Comparison of ENCODE assay signal across 8 cellular contexts in genomic region chr16:75087040-75087979, GRCh38. TPM values are rescaled to one million over a fixed set of nuclear protein-coding genes. Genes with fewer than 3 reads are reported as not detected.
DNase-seq lines count a peak whose midpoint lies in the region; ATAC-seq and TF ChIP-seq lines count a peak whose summit lies in the region.

No MANE protein-coding gene starts in this region.

- H3K36me3 ChIP-seq in CD8-positive, alpha-beta memory T cell (ENCODE audit: insufficient read depth, low read length) = no peaks in the 10 kb centered on the region

- H3K4me3 ChIP-seq in cardiac fibroblast (replicated peaks in 1 of 2; ENCODE audit: low read depth in 2 of 2, low read length in 2 of 2) = no peak overlapping the region
- no peak overlapping the region for H3K4me3 ChIP-seq in CD8-positive, alpha-beta memory T cell (ENCODE audit: low read length)

- peaks cover 35% of the 10 kb centered on the region for H3K4me1 Mint-ChIP-seq in CD14-positive monocyte
- H3K4me1 Mint-ChIP-seq in CD8-positive, alpha-beta memory T cell = no peaks in the 10 kb centered on the region
- H3K4me1 Mint-ChIP-seq in activated naive CD4-positive, alpha-beta T cell treated with anti-CD3 and anti-CD28 coated beads, Interleukin-2, amount 10 ng/mL, durations not matched to agents 7 days and 5 days = peaks cover 3% of the 10 kb centered on the region

- peaks cover 7 to 9% of the 10 kb centered on the region in 2 donors for H3K36me3 Mint-ChIP-seq in CD14-positive monocyte
- H3K36me3 Mint-ChIP-seq in CD8-positive, alpha-beta memory T cell = no peaks in the 10 kb centered on the region
- no peaks in the 10 kb centered on the region for H3K36me3 Mint-ChIP-seq in activated naive CD4-positive, alpha-beta T cell treated with anti-CD3 and anti-CD28 coated beads, Interleukin-2, amount 10 ng/mL, durations not matched to agents 7 days and 5 days

- no peaks in the 10 kb centered on the region for H3K4me1 ChIP-seq in CD8-positive, alpha-beta memory T cell (ENCODE audit: insufficient read depth, low read length)

- H3K27ac Mint-ChIP-seq in CD14-positive monocyte = peak overlapping the region in 1 of 7 donors; percentile 15
- H3K27ac Mint-ChIP-seq in CD8-positive, alpha-beta memory T cell = peak overlapping the region in 1 of 8 donors; percentile 43
- no peak overlapping the region for H3K27ac Mint-ChIP-seq in activated naive CD4-positive, alpha-beta T cell treated with anti-CD3 and anti-CD28 coated beads, Interleukin-2, amount 10 ng/mL, durations not matched to agents 7 days and 5 days

- no peak for ATAC-seq in HG02763 (IDR thresholded peaks at IDR 0.05; ENCODE audit: unreplicated experiment)

- POLR2A ChIA-PET in CD8-positive, alpha-beta memory T cell (lab: Charles Lee) = no interaction called here

- intact Hi-C loops in CD14-positive monocyte (cut with micrococcal nuclease) = no loop called here

- no peaks in the 10 kb centered on the region for H3K27me3 ChIP-seq in CD8-positive, alpha-beta memory T cell (ENCODE audit: insufficient read depth, low read length, poor library complexity, severe bottlenecking)

- TF ChIP-seq CTCF in cardiac fibroblast (IDR thresholded peaks at IDR 0.05; ENCODE audit: low read depth, low read length) (no peak), CD14-positive monocyte (IDR thresholded peaks at IDR 0.05) (no peak)

- peaks cover 0 to 3% (median 0%) of the 10 kb centered on the region in 3 donors for H3K27me3 Mint-ChIP-seq in CD14-positive monocyte (ENCODE audit: low read depth in 3 of 3)
- no peaks in the 10 kb centered on the region for H3K27me3 Mint-ChIP-seq in CD8-positive, alpha-beta memory T cell
- H3K27me3 Mint-ChIP-seq in activated naive CD4-positive, alpha-beta T cell treated with anti-CD3 and anti-CD28 coated beads, Interleukin-2, amount 10 ng/mL, durations not matched to agents 7 days and 5 days = no peaks in the 10 kb centered on the region

- H3K27ac ChIP-seq in CD8-positive, alpha-beta memory T cell (ENCODE audit: low read depth, low read length) = no peak overlapping the region

- CTCF ChIA-PET in CD8-positive, alpha-beta memory T cell (lab: Charles Lee) = interaction anchor here (1.5 kb wide), 1 partner anchor 24 kb away, joined by 4 read pairs; no protein-coding TSS in a partner anchor
- CTCF ChIA-PET in activated naive CD4-positive, alpha-beta T cell treated with anti-CD3 and anti-CD28 coated beads, Interleukin-2, amount 10 ng/mL, durations not matched to agents 7 days and 5 days (lab: Charles Lee) = interaction anchor here (1.3 to 1.8 kb wide), 2 partner anchors 11 to 89 kb away, joined by 3 to 10 read pairs; no protein-coding TSS in a partner anchor

- H3K9me3 ChIP-seq in CD8-positive, alpha-beta memory T cell (ENCODE audit: low read length) = no peaks in the 10 kb centered on the region

- peak overlapping the region in 1 of 2 donors; percentile 51 for H3K4me3 Mint-ChIP-seq in CD14-positive monocyte
- no peak overlapping the region for H3K4me3 Mint-ChIP-seq in CD8-positive, alpha-beta memory T cell
- no peak overlapping the region for H3K4me3 Mint-ChIP-seq in activated naive CD4-positive, alpha-beta T cell treated with anti-CD3 and anti-CD28 coated beads, Interleukin-2, amount 10 ng/mL, durations not matched to agents 7 days and 5 days

- DNase-seq in DMS 273 treated with DMSO at 0.1 percent for 48 hours (lab: John Stamatoyannopoulos, UW) (peak; percentile 81), NCI-H2081 treated with DMSO at 0.1 percent for 48 hours (lab: John Stamatoyannopoulos, UW) (peak; percentile 18), cardiac fibroblast (ENCODE audit: low read depth in 2 of 2) (peak; percentile 73 to 90), mucosa of gallbladder (ENCODE audit: low spot score) (peak; percentile 72), CD14-positive monocyte (ENCODE audit: low spot score) (no peak)
- DNase-seq in CD8-positive, alpha-beta memory T cell = no peak
- no peak for DNase-seq in activated naive CD4-positive, alpha-beta T cell treated with anti-CD3 and anti-CD28 coated beads, Interleukin-2, amount 10 ng/mL, durations not matched to agents 7 days and 5 days

- peaks cover 0 to 2% (median 0%) of the 10 kb centered on the region in 7 donors for H3K9me3 Mint-ChIP-seq in CD14-positive monocyte
- H3K9me3 Mint-ChIP-seq in CD8-positive, alpha-beta memory T cell = peaks cover 0 to 1% (median 0%) of the 10 kb centered on the region in 5 donors
- H3K9me3 Mint-ChIP-seq in activated naive CD4-positive, alpha-beta T cell treated with anti-CD3 and anti-CD28 coated beads, Interleukin-2, amount 10 ng/mL, durations not matched to agents 7 days and 5 days = no peaks in the 10 kb centered on the region

RNA-seq across cellular contexts. Expression of gene LDHD, which starts 29.3 kb away (rescaled TPM):
- total RNA-seq in mucosa of gallbladder = 14.5 TPM
- 1 to 10 TPM; 3.7 to 5.4 TPM for polyA plus RNA-seq in CD14-positive monocyte
- total RNA-seq in CD8-positive, alpha-beta memory T cell = not detected
- polyA plus RNA-seq in CD8-positive, alpha-beta memory T cell = 0.10 TPM

Comparison
In these comparisons a context has a peak if more than half of its experiments do, and no peak if none do; other contexts are left out.
1. DNase-seq: peak in DMS 273 treated with DMSO at 0.1 percent for 48 hours (single experiment), NCI-H2081 treated with DMSO at 0.1 percent for 48 hours (single experiment), cardiac fibroblast (2 of 2) and mucosa of gallbladder (single experiment); none in CD14-positive monocyte (single experiment), CD8-positive, alpha-beta memory T cell (0 of 5) and activated naive CD4-positive, alpha-beta T cell treated with anti-CD3 and anti-CD28 coated beads, Interleukin-2, amount 10 ng/mL, durations not matched to agents 7 days and 5 days (single experiment).
2. RNA of gene LDHD, which starts 29.3 kb away (total RNA-seq): 14.5 TPM in mucosa of gallbladder (single experiment); not detected in CD8-positive, alpha-beta memory T cell; every median in the first group is over 10 times any median in the second.